In the genomic region with DNA sequence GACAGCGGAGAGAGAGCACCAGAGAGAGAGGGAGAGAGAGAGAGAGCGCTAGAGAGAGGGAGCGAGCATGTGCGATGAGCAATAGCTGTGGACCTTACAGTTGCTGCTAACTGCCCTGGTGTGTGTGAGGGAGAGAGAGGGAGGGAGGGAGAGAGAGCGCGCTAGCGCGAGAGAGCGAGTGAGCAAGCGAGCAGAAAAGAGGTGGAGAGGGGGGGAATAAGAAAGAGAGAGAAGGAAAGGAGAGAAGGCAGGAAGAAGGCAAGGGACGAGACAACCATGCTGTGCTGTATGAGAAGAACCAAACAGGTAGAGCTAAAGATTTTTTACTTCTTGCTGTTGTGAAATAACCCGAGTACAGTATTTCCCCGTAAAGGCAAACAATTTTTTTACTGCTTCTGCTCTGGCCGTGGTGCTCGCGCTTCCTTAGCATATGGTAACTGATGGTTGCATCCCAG, we compare ENCODE assay signal across 8 cellular contexts. TPM values are rescaled to one million over a fixed set of nuclear protein-coding genes. Genes with fewer than 3 reads are reported as not detected.
A peak's percentile ranks its signal among the peaks of the same experiment; 100 is the strongest.
DNase-seq lines count a peak whose midpoint lies in the region; ATAC-seq and TF ChIP-seq lines count a peak whose summit lies in the region.

A gene with protein sequence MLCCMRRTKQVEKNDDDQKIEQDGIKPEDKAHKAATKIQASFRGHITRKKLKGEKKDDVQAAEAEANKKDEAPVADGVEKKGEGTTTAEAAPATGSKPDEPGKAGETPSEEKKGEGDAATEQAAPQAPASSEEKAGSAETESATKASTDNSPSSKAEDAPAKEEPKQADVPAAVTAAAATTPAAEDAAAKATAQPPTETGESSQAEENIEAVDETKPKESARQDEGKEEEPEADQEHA (plus strand): TSS at position 97 of the 455 bp plus-strand sequence. CDS start 180 bp downstream, at position 277.

- no peak within 1 kb of the TSS for H2AFZ ChIP-seq in hepatocyte

- H3K79me2 ChIP-seq in hepatocyte, result no peaks in the 10 kb centered on the region

- H3K9ac ChIP-seq in rectal smooth muscle tissue (ENCODE audit: low read length), result no peak within 1 kb of the TSS

- peak within 1 kb of the TSS; percentile 75 for H3K4me2 ChIP-seq in hepatocyte

- no peaks in the 10 kb centered on the region for H3K9me3 Mint-ChIP-seq in CD4-positive, alpha-beta T cell

- H3K27me3 Mint-ChIP-seq in CD4-positive, alpha-beta T cell, result peaks cover 61% of the 10 kb centered on the region

- no peak for TF ChIP-seq CTCF in CD4-positive, alpha-beta T cell (IDR thresholded peaks at IDR 0.05)
- TF ChIP-seq CTCF in hepatocyte (IDR thresholded peaks at IDR 0.05; ENCODE audit: poor library complexity) (no peak), GM13977 (IDR thresholded peaks at IDR 0.05; ENCODE audit: extremely low read depth, insufficient read depth, missing control alignments) (no peak)

- H3K4me3 Mint-ChIP-seq in CD4-positive, alpha-beta T cell, result peak within 1 kb of the TSS; percentile 3

- CTCF ChIA-PET in CD4-positive, alpha-beta T cell (lab: Charles Lee), result interaction anchor here (1.3 kb wide), 1 partner anchor 161 kb away, joined by 3 read pairs; no protein-coding TSS in a partner anchor

- ATAC-seq in CD4-positive, alpha-beta T cell (ENCODE audit: poor library complexity), result peak; percentile 32
- no peak for ATAC-seq in HG02759 (IDR thresholded peaks at IDR 0.05; ENCODE audit: unreplicated experiment)

- H3K36me3 Mint-ChIP-seq in CD4-positive, alpha-beta T cell (ENCODE audit: low read depth), result no peaks in the 10 kb centered on the region

- H3K4me1 Mint-ChIP-seq in CD4-positive, alpha-beta T cell (ENCODE audit: low read depth), result peaks cover 20% of the 10 kb centered on the region

- under 1% methylated on average over 7 of the region's 16 CpGs for WGBS in hepatocyte (ENCODE audit: low lambda C conversion rate, missing lambda C conversion rate)

- in situ Hi-C loops in GM13977 (cut with MboI; ENCODE audit: low pct_unique_long_range_greater_than_20kb, low sequenced_read_pairs, unreplicated experiment), result no loop called here

- H3K4me3 ChIP-seq in hepatocyte (no peak within 1 kb of the TSS), rectal smooth muscle tissue (ENCODE audit: low read length) (peak within 1 kb of the TSS; percentile 64)

- H4K20me1 ChIP-seq in hepatocyte (ENCODE audit: insufficient read depth, poor library complexity, severe bottlenecking), result no peaks in the 10 kb centered on the region

- no peak within 1 kb of the TSS for H3K27ac ChIP-seq in CD4-positive, alpha-beta T cell (ENCODE audit: low read depth, low read length)
- H3K27ac ChIP-seq in hepatocyte (no peak within 1 kb of the TSS), rectal smooth muscle tissue (ENCODE audit: low read depth, low read length) (no peak within 1 kb of the TSS)

- H3K9me3 ChIP-seq in CD4-positive, alpha-beta T cell (ENCODE audit: control insufficient read depth, low read length), result no peaks in the 10 kb centered on the region
- no peaks in the 10 kb centered on the region for H3K9me3 ChIP-seq in hepatocyte (ENCODE audit: low read depth)

- intact Hi-C loops in CD4-positive, alpha-beta T cell (cut with DNase I, micrococcal nuclease), result no loop called here

- no peak for DNase-seq in CD4-positive, alpha-beta T cell
- peak; percentile 50 for DNase-seq in NCI-H1092 (lab: John Stamatoyannopoulos, UW)
- DNase-seq in amniotic stem cell (lab: John Stamatoyannopoulos, UW), result peak; percentile 70
- peak; percentile 71 for DNase-seq in hepatocyte (ENCODE audit: low spot score)
- no peak for DNase-seq in GM13977 (ENCODE audit: low spot score)
- no peak for DNase-seq in NOMO-1 (lab: John Stamatoyannopoulos, UW; ENCODE audit: unreplicated experiment in 2 of 2)

- no peaks in the 10 kb centered on the region for H3K36me3 ChIP-seq in hepatocyte (replicated peaks; ENCODE audit: insufficient read depth, low read depth)
- no peaks in the 10 kb centered on the region for H3K36me3 ChIP-seq in rectal smooth muscle tissue (ENCODE audit: control insufficient read depth, insufficient read depth, low read length)

- H3K9me2 ChIP-seq in hepatocyte (replicated peaks; ENCODE audit: insufficient read depth), result no peaks in the 10 kb centered on the region

- POLR2A ChIA-PET in CD4-positive, alpha-beta T cell (lab: Charles Lee), result interaction anchor here (0.7 kb wide), 1 partner anchor 50 kb away, joined by 4 read pairs; no protein-coding TSS in a partner anchor

- H3K27ac Mint-ChIP-seq in CD4-positive, alpha-beta T cell, result no peak within 1 kb of the TSS

- no peaks in the 10 kb centered on the region for H3K4me1 ChIP-seq in hepatocyte (ENCODE audit: insufficient read depth)
- no peaks in the 10 kb centered on the region for H3K4me1 ChIP-seq in rectal smooth muscle tissue (ENCODE audit: control insufficient read depth, insufficient read depth, low read length)

- peaks cover 47% of the 10 kb centered on the region for H3K27me3 ChIP-seq in CD4-positive, alpha-beta T cell (ENCODE audit: control insufficient read depth, insufficient read depth, low read length)
- H3K27me3 ChIP-seq in hepatocyte (peaks cover 35% of the 10 kb centered on the region), rectal smooth muscle tissue (ENCODE audit: control insufficient read depth, insufficient read depth, low read length) (peaks cover 2% of the 10 kb centered on the region)

RNA-seq across cellular contexts. Expression of the gene that starts here (rescaled TPM):
- not detected for total RNA-seq in CD4-positive, alpha-beta T cell
- 0.60 and 0.92 TPM in 2 replicates for total RNA-seq in hepatocyte
- 0.81 and 0.97 TPM in 2 replicates for polyA plus RNA-seq in hepatocyte

Comparison
In these comparisons a context has a peak if more than half of its experiments do, and no peak if none do; other contexts are left out.
1. Peak in ATAC-seq in CD4-positive, alpha-beta T cell; RNA of the gene not detected or under 1 TPM.
2. Peak in DNase-seq and H3K4me2 ChIP-seq in hepatocyte; RNA of the gene not detected or under 1 TPM.
3. DNase-seq: peak in NCI-H1092 (single experiment) and amniotic stem cell (single experiment); none in CD4-positive, alpha-beta T cell (0 of 10), GM13977 (single experiment) and NOMO-1 (0 of 2).